ENCODE assay signal across 1 cellular context in the genomic region with DNA sequence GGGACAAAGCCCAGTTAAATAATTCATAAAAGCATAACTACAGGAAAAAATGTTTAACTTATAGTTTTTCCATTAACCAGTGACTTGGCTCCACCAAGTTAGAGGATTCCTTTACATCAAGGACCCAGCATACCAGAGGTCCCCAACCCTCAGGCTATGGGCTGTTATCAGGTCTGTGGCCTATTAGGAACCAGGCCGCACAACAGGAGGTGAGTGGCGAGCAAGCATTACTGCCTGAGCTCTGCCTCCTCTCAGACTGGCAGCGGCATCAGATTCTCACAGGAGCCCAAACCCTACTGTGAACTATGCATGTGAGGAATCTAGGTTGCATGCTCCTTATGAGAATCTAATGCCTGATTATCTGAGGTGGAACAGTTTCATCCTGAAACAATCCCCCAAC.
TF ChIP-seq lines count a peak whose summit lies in the region.

No MANE protein-coding gene starts in this region.

TF ChIP-seq in WTC11, 78 proteins besides CTCF, POLR2A, EP300 and RAD21 (continued from another document):
- TF ChIP-seq, protein P1, sequence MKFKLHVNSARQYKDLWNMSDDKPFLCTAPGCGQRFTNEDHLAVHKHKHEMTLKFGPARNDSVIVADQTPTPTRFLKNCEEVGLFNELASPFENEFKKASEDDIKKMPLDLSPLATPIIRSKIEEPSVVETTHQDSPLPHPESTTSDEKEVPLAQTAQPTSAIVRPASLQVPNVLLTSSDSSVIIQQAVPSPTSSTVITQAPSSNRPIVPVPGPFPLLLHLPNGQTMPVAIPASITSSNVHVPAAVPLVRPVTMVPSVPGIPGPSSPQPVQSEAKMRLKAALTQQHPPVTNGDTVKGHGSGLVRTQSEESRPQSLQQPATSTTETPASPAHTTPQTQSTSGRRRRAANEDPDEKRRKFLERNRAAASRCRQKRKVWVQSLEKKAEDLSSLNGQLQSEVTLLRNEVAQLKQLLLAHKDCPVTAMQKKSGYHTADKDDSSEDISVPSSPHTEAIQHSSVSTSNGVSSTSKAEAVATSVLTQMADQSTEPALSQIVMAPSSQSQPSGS (CRISPR knock-in tag; IDR thresholded peaks at IDR 0.05; ENCODE audit: borderline replicate concordance, low read depth) = no peak
- TF ChIP-seq, protein P2, sequence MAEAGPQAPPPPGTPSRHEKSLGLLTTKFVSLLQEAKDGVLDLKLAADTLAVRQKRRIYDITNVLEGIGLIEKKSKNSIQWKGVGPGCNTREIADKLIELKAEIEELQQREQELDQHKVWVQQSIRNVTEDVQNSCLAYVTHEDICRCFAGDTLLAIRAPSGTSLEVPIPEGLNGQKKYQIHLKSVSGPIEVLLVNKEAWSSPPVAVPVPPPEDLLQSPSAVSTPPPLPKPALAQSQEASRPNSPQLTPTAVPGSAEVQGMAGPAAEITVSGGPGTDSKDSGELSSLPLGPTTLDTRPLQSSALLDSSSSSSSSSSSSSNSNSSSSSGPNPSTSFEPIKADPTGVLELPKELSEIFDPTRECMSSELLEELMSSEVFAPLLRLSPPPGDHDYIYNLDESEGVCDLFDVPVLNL (CRISPR knock-in tag; IDR thresholded peaks at IDR 0.05; ENCODE audit: borderline replicate concordance, low read depth) = no peak
